Comparison of ENCODE assay signal across 1 cellular context in the genomic region with DNA sequence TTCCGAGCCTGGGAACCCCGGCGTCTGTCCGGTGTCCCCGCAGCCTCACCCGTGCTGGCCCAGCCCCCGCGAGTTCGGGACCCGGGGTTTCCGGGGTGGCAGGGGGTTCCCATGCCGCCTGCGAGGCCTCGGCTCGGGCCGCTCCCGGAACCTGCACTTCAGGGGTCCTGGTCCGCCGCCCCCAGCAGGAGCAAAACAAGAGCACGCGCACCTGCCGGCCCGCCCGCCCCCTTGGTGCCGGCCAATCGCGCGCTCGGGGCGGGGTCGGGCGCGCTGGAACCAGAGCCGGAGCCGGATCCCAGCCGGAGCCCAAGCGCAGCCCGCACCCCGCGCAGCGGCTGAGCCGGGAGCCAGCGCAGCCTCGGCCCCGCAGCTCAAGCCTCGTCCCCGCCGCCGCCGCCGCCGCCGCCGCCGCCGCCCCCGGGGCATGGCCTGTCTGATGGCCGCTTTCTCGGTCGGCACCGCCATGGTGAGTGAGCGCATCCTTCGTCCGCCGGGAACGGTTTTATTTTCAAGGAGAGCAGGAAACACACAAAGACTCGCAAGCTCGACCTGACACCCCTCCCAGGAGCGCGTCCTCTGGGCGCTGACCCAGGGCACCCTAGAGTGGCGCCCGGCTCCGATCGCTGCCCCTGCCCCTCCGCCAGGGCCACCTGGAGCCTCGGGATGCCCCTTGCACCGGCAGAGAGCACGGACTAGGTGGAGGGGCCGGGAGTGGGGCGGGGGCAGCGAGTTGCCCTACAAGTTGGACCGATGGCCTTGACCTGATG.
TF ChIP-seq lines count a peak whose summit lies in the region.

A gene (plus strand): TSS at position 305 of the 770 bp plus-strand sequence. CDS start 123 bp downstream, at position 428.

TF ChIP-seq in HEK293, 187 proteins besides CTCF, POLR2A, EP300 and RAD21 (continued from another document):
- TF ChIP-seq, protein P1, sequence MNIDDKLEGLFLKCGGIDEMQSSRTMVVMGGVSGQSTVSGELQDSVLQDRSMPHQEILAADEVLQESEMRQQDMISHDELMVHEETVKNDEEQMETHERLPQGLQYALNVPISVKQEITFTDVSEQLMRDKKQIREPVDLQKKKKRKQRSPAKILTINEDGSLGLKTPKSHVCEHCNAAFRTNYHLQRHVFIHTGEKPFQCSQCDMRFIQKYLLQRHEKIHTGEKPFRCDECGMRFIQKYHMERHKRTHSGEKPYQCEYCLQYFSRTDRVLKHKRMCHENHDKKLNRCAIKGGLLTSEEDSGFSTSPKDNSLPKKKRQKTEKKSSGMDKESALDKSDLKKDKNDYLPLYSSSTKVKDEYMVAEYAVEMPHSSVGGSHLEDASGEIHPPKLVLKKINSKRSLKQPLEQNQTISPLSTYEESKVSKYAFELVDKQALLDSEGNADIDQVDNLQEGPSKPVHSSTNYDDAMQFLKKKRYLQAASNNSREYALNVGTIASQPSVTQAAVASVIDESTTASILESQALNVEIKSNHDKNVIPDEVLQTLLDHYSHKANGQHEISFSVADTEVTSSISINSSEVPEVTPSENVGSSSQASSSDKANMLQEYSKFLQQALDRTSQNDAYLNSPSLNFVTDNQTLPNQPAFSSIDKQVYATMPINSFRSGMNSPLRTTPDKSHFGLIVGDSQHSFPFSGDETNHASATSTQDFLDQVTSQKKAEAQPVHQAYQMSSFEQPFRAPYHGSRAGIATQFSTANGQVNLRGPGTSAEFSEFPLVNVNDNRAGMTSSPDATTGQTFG (tag by site-specific recombination; IDR thresholded peaks at IDR 0.05; ENCODE audit: borderline replicate concordance): no peak
- TF ChIP-seq GLIS2 (tag by site-specific recombination; IDR thresholded peaks at IDR 0.05) (peak; percentile 85), ZNF830 (tag by site-specific recombination; IDR thresholded peaks at IDR 0.05; ENCODE audit: low read depth) (no peak), ZNF549 (tag by site-specific recombination; IDR thresholded peaks at IDR 0.05) (no peak), HOXD13 (CRISPR knock-in tag; IDR thresholded peaks at IDR 0.05; ENCODE audit: borderline replicate concordance) (no peak), ZNF423 (tag by site-specific recombination; IDR thresholded peaks at IDR 0.05) (peak; percentile 56), ZNF24 (tag by site-specific recombination; IDR thresholded peaks at IDR 0.05) (no peak), ZNF623 (tag by site-specific recombination; IDR thresholded peaks at IDR 0.05) (no peak), ZNF335 (tag by site-specific recombination; conservative IDR thresholded peaks at IDR 0.05) (no peak; the same call in 1 of the 2 replicates), KLF8 (tag by site-specific recombination; IDR thresholded peaks at IDR 0.05) (peak; percentile 47; the same call in 1 of the 2 replicates), ZNF274 (IDR thresholded peaks at IDR 0.05; ENCODE audit: low read length) (no peak), ZNF274 (tag by site-specific recombination; IDR thresholded peaks at IDR 0.05; ENCODE audit: borderline replicate concordance) (no peak), OVOL3 (tag by site-specific recombination; IDR thresholded peaks at IDR 0.05) (no peak)
- TF ChIP-seq, protein P2, sequence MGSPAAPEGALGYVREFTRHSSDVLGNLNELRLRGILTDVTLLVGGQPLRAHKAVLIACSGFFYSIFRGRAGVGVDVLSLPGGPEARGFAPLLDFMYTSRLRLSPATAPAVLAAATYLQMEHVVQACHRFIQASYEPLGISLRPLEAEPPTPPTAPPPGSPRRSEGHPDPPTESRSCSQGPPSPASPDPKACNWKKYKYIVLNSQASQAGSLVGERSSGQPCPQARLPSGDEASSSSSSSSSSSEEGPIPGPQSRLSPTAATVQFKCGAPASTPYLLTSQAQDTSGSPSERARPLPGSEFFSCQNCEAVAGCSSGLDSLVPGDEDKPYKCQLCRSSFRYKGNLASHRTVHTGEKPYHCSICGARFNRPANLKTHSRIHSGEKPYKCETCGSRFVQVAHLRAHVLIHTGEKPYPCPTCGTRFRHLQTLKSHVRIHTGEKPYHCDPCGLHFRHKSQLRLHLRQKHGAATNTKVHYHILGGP (tag by site-specific recombination; IDR thresholded peaks at IDR 0.05): no peak
